Comparison of ENCODE assay signal across 33 cellular contexts in genomic region chr3:178271740-178272387, GRCh38.
"Had no signal": no experiment of that assay in that cellular context is flagged by ENCODE, and none has a peak within 500 bp of the region (broad histone marks: within the 10 kb centered on the region; RNA-seq: fewer than 3 reads in every experiment).

No MANE protein-coding gene starts in this region.

- H3K27ac ChIP-seq: ascending aorta, cardiac muscle cell, KMS-11, Peyer's patch, SJSA1, VCaP had no signal

- H3K36me3 ChIP-seq: ascending aorta, cardiac muscle cell, Peyer's patch, SJSA1 had no signal

- DNase-seq: activated CD4-positive, alpha-beta memory T cell treated with anti-CD3 and anti-CD28 coated beads, Interleukin-2, amount 10 ng/mL, durations not matched to agents 7 days and 5 days; activated CD4-positive, alpha-beta T cell treated with anti-CD3 and anti-CD28 coated beads for 1 hour; activated CD4-positive, alpha-beta T cell treated with anti-CD3 and anti-CD28 coated beads for 48 hours; activated CD4-positive, CD25-positive, alpha-beta regulatory T cell; activated CD8-positive, alpha-beta memory T cell treated with anti-CD3 and anti-CD28 coated beads for 24 hours; activated CD8-positive, alpha-beta memory T cell treated with anti-CD3 and anti-CD28 coated beads, Interleukin-2, amount 10 ng/mL, durations not matched to agents 7 days and 5 days; activated CD8-positive, alpha-beta memory T cell treated with anti-CD3 and anti-CD28 coated beads, Interleukin-2, amount 50 U/mL, for 48 hours; activated effector memory CD4-positive, alpha-beta T cell treated with Interleukin-2 at 50 U/mL for 16 hours; activated naive CD4-positive, alpha-beta T cell treated with anti-CD3 and anti-CD28 coated beads, Interleukin-2, amount 10 ng/mL, durations not matched to agents 7 days and 5 days; activated naive CD8-positive, alpha-beta T cell treated with anti-CD3 and anti-CD28 coated beads, Interleukin-2, amount 50 U/mL, for 24 hours; activated T-cell treated with anti-CD3 and anti-CD28 coated beads, Interleukin-2, amount 50 U/mL, for 48 hours; amygdala; MM.1S; MV-4-11; NCI-H1092; NCI-H1436 treated with DMSO at 0.1 percent for 48 hours; NCI-H1694 treated with DMSO at 0.1 percent for 48 hours; NCI-H2029; NCI-H345; NCI-H524 treated with DMSO at 0.1 percent for 48 hours; PC-3; Peyer's patch; RPMI8226; SHP77 treated with DMSO at 0.1 percent for 48 hours; SK-N-SH; T-helper 1 cell; T-helper 2 cell; T-helper 9 cell had no signal

- H3K4me2 ChIP-seq: KMS-11, SK-N-SH had no signal

- H3K27me3 ChIP-seq: ascending aorta, cardiac muscle cell, Peyer's patch, SJSA1 had no signal

- ATAC-seq: activated CD8-positive, alpha-beta memory T cell treated with anti-CD3 and anti-CD28 coated beads, Interleukin-2, amount 10 ng/mL, durations not matched to agents 7 days and 5 days; activated naive CD8-positive, alpha-beta T cell treated with anti-CD3 and anti-CD28 coated beads, Interleukin-2, amount 50 U/mL, for 24 hours had no signal

- H3K9ac ChIP-seq: KMS-11, SK-N-SH had no signal

- H3K4me1 ChIP-seq: ascending aorta, Peyer's patch, SJSA1 had no signal

- H3K4me3 ChIP-seq: ascending aorta, cardiac muscle cell, Peyer's patch, SJSA1 had no signal

- H3K9me3 ChIP-seq: ascending aorta, Peyer's patch, SJSA1, SK-N-SH had no signal
